ENCODE assay signal across 4 cellular contexts in genomic region chr19:842802-843179, GRCh38. TPM values are rescaled to one million over a fixed set of nuclear protein-coding genes. Genes with fewer than 3 reads are reported as not detected.
"Had no signal": no experiment of that assay in that cellular context is flagged by ENCODE, and none has a peak within 500 bp of the region (broad histone marks: within the 10 kb centered on the region; RNA-seq: fewer than 3 reads in every experiment).

No MANE protein-coding gene starts in this region.

RNA-seq across cellular contexts. Expression of gene PRTN3, which starts 2.0 kb away (rescaled TPM):
- total RNA-seq: activated CD4-positive, alpha-beta memory T cell treated with anti-CD3 and anti-CD28 coated beads, Interleukin-2, amount 10 ng/mL, durations not matched to agents 7 days and 5 days; activated CD8-positive, alpha-beta memory T cell treated with anti-CD3 and anti-CD28 coated beads, Interleukin-2, amount 10 ng/mL, durations not matched to agents 7 days and 5 days; Right ventricle myocardium superior had no signal

RNA-seq across cellular contexts. Expression of gene ELANE, which starts 9.3 kb away (rescaled TPM):
- total RNA-seq: activated CD4-positive, alpha-beta memory T cell treated with anti-CD3 and anti-CD28 coated beads, Interleukin-2, amount 10 ng/mL, durations not matched to agents 7 days and 5 days; activated CD8-positive, alpha-beta memory T cell treated with anti-CD3 and anti-CD28 coated beads, Interleukin-2, amount 10 ng/mL, durations not matched to agents 7 days and 5 days; NCI-H460 had no signal

RNA-seq across cellular contexts. Expression of gene AZU1, which starts 15.2 kb away (rescaled TPM):
- total RNA-seq: activated CD4-positive, alpha-beta memory T cell treated with anti-CD3 and anti-CD28 coated beads, Interleukin-2, amount 10 ng/mL, durations not matched to agents 7 days and 5 days; activated CD8-positive, alpha-beta memory T cell treated with anti-CD3 and anti-CD28 coated beads, Interleukin-2, amount 10 ng/mL, durations not matched to agents 7 days and 5 days; Right ventricle myocardium superior had no signal

RNA-seq across cellular contexts. Expression of gene PLPPR3, which starts 21.0 kb away (rescaled TPM):
- total RNA-seq: activated CD4-positive, alpha-beta memory T cell treated with anti-CD3 and anti-CD28 coated beads, Interleukin-2, amount 10 ng/mL, durations not matched to agents 7 days and 5 days; activated CD8-positive, alpha-beta memory T cell treated with anti-CD3 and anti-CD28 coated beads, Interleukin-2, amount 10 ng/mL, durations not matched to agents 7 days and 5 days; Right ventricle myocardium superior had no signal
